Comparison of ENCODE assay signal across 19 cellular contexts in genomic region chr4:80228460-80228859, GRCh38. TPM values are rescaled to one million over a fixed set of nuclear protein-coding genes. Genes with fewer than 3 reads are reported as not detected.
DNase-seq lines count a peak whose midpoint lies in the region; ATAC-seq and TF ChIP-seq lines count a peak whose summit lies in the region.
"Had no signal": no experiment of that assay in that cellular context is flagged by ENCODE, and none has a peak within 500 bp of the region (broad histone marks: within the 10 kb centered on the region; RNA-seq: fewer than 3 reads in every experiment).

No MANE protein-coding gene starts in this region.

- H4K20me1 ChIP-seq in MM.1S (ENCODE audit: insufficient read depth, low read length) (no peaks in the 10 kb centered on the region), GM23338 (replicated peaks; ENCODE audit: insufficient read depth) (no peaks in the 10 kb centered on the region), Karpas-422 (ENCODE audit: insufficient read depth, low read depth, low read length) (no peaks in the 10 kb centered on the region)
- H4K20me1 ChIP-seq: BLaER1 treated with 17β-estradiol and CSF1 and Interleukin-3, amounts not matched to agents 10 nM and 100 nM had no signal

- H3K4me2 ChIP-seq in MM.1S (ENCODE audit: low read depth, low read length) (peak overlapping the region; percentile 66; the same call in 1 of the 2 replicates), GM23338 (no peak overlapping the region), Karpas-422 (ENCODE audit: low read depth, low read length, poor library complexity, severe bottlenecking) (no peak overlapping the region)
- H3K4me2 ChIP-seq: BLaER1 treated with 17β-estradiol and CSF1 and Interleukin-3, amounts not matched to agents 10 nM and 100 nM had no signal

- H3K9me2 ChIP-seq in MM.1S (replicated peaks; ENCODE audit: insufficient read depth, low read length) (no peaks in the 10 kb centered on the region), GM23338 (ENCODE audit: insufficient read depth) (no peaks in the 10 kb centered on the region), Karpas-422 (replicated peaks; ENCODE audit: insufficient read depth, low read length) (no peaks in the 10 kb centered on the region)

- H3F3A ChIP-seq in MM.1S (ENCODE audit: insufficient read depth, low read length) (peaks cover 11% of the 10 kb centered on the region; the same call in 1 of the 2 replicates), GM23338 (replicated peaks; ENCODE audit: low read depth) (no peaks in the 10 kb centered on the region)

- DNase-seq in GM12865 (ENCODE audit: low read depth) (peak; percentile 17), MM.1S (no peak), GM23338 (ENCODE audit: low spot score) (no peak), cardiac septum (ENCODE audit: low spot score) (no peak), RKO (ENCODE audit: low spot score) (no peak), Karpas-422 (no peak)
- DNase-seq: DMS 273 treated with DMSO at 0.1 percent for 48 hours, NCI-H1048, NCI-H146, NCI-H2227 treated with DMSO at 0.1 percent for 48 hours, NCI-H526, RPMI8226, SJCRH30 had no signal

- H3K27me3 ChIP-seq in MM.1S (replicated peaks; ENCODE audit: insufficient read depth, low read length) (no peaks in the 10 kb centered on the region), GM23338 (ENCODE audit: insufficient read depth) (no peaks in the 10 kb centered on the region), Karpas-422 (ENCODE audit: low read length) (no peaks in the 10 kb centered on the region)
- H3K27me3 ChIP-seq: BLaER1 treated with 17β-estradiol and CSF1 and Interleukin-3, amounts not matched to agents 10 nM and 100 nM; SJCRH30 had no signal

- H3K36me3 ChIP-seq in MM.1S (replicated peaks; ENCODE audit: insufficient read depth, low read length) (no peaks in the 10 kb centered on the region), GM23338 (ENCODE audit: insufficient read depth) (no peaks in the 10 kb centered on the region), Karpas-422 (ENCODE audit: insufficient read depth, low read length) (no peaks in the 10 kb centered on the region)
- H3K36me3 ChIP-seq: BLaER1 treated with 17β-estradiol and CSF1 and Interleukin-3, amounts not matched to agents 10 nM and 100 nM; SJCRH30 had no signal

- no peak overlapping the region for H3K4me3 Mint-ChIP-seq in GM23338

- H3K4me3 ChIP-seq in GM12865 (ENCODE audit: low read depth, low read length), result no peak overlapping the region
- H3K4me3 ChIP-seq in MM.1S (ENCODE audit: low read length), result no peak overlapping the region
- no peak overlapping the region for H3K4me3 ChIP-seq in GM23338
- no peak overlapping the region for H3K4me3 ChIP-seq in Karpas-422 (ENCODE audit: low read length)
- H3K4me3 ChIP-seq: BLaER1 treated with 17β-estradiol and CSF1 and Interleukin-3, amounts not matched to agents 10 nM and 100 nM; SJCRH30 had no signal

- no peaks in the 10 kb centered on the region; the same call in 2 of the 3 replicates for H3K4me1 Mint-ChIP-seq in GM23338

- no peaks in the 10 kb centered on the region for H3K27me3 Mint-ChIP-seq in GM23338 (ENCODE audit: insufficient read depth, low read depth, poor library complexity)

- ATAC-seq in GM19351 (IDR thresholded peaks at IDR 0.05; ENCODE audit: unreplicated experiment), result peak; percentile 53
- ATAC-seq in HG02623 (IDR thresholded peaks at IDR 0.05; ENCODE audit: unreplicated experiment), result peak; percentile 38
- no peak for ATAC-seq in GM23338

- H3K79me2 ChIP-seq in MM.1S (ENCODE audit: low read length), result no peaks in the 10 kb centered on the region
- H3K79me2 ChIP-seq in GM23338 (replicated peaks; ENCODE audit: insufficient read depth), result no peaks in the 10 kb centered on the region
- H3K79me2 ChIP-seq in Karpas-422 (ENCODE audit: low read length), result no peaks in the 10 kb centered on the region

- TF ChIP-seq CTCF in GM12865 (IDR thresholded peaks at IDR 0.05; ENCODE audit: insufficient read depth, low read depth, low read length, missing control alignments), result no peak
- no peak for TF ChIP-seq CTCF in MM.1S (IDR thresholded peaks at IDR 0.05; ENCODE audit: low read length)
- TF ChIP-seq CTCF in GM23338 (conservative IDR thresholded peaks at IDR 0.05; ENCODE audit: low read depth in 2 of 2), result no peak

- H2AFZ ChIP-seq in MM.1S (ENCODE audit: low read length), result no peak overlapping the region
- H2AFZ ChIP-seq in GM23338, result no peak overlapping the region
- H2AFZ ChIP-seq in Karpas-422 (ENCODE audit: low read length), result no peak overlapping the region

- H3K27ac Mint-ChIP-seq in GM23338, result no peak overlapping the region

- no peak overlapping the region for H3K27ac ChIP-seq in MM.1S (ENCODE audit: low read length)
- H3K27ac ChIP-seq in GM23338 (ENCODE audit: low read depth), result no peak overlapping the region
- H3K27ac ChIP-seq in Karpas-422 (ENCODE audit: low read length), result no peak overlapping the region
- H3K27ac ChIP-seq: BLaER1 treated with 17β-estradiol and CSF1 and Interleukin-3, amounts not matched to agents 10 nM and 100 nM; SJCRH30 had no signal

- H3K9me3 Mint-ChIP-seq in GM23338, result no peaks in the 10 kb centered on the region

- H3K36me3 Mint-ChIP-seq in GM23338 (ENCODE audit: low read depth), result no peaks in the 10 kb centered on the region

- intact Hi-C loops in cardiac septum (cut with DNase I), result no loop called here

- H3K9me3 ChIP-seq in MM.1S (replicated peaks; ENCODE audit: insufficient read depth, low read length) (no peaks in the 10 kb centered on the region), Karpas-422 (ENCODE audit: low read length) (no peaks in the 10 kb centered on the region)
- H3K9me3 ChIP-seq: BLaER1 treated with 17β-estradiol and CSF1 and Interleukin-3, amounts not matched to agents 10 nM and 100 nM; SJCRH30 had no signal

- H3K4me1 ChIP-seq in MM.1S (ENCODE audit: low read length), result peaks cover 24% of the 10 kb centered on the region
- H3K4me1 ChIP-seq in GM23338 (ENCODE audit: insufficient read depth), result no peaks in the 10 kb centered on the region
- no peaks in the 10 kb centered on the region for H3K4me1 ChIP-seq in Karpas-422 (ENCODE audit: low read length)
- H3K4me1 ChIP-seq: BLaER1 treated with 17β-estradiol and CSF1 and Interleukin-3, amounts not matched to agents 10 nM and 100 nM; SJCRH30 had no signal

- H3K9ac ChIP-seq in MM.1S (ENCODE audit: low read length) (no peak overlapping the region), Karpas-422 (ENCODE audit: low read length) (no peak overlapping the region)
- H3K9ac ChIP-seq: BLaER1 treated with 17β-estradiol and CSF1 and Interleukin-3, amounts not matched to agents 10 nM and 100 nM had no signal

TF ChIP-seq in GM23338, 12 proteins besides CTCF, POLR2A, EP300 and RAD21:
- no peak for TF ChIP-seq POLR2AphosphoS5 (IDR thresholded peaks at IDR 0.05; ENCODE audit: low read depth)
- TF ChIP-seq ZNF331 (CRISPR knock-in tag; IDR thresholded peaks at IDR 0.05; ENCODE audit: low read depth), result no peak
- no peak for TF ChIP-seq CREB1 (CRISPR knock-in tag; IDR thresholded peaks at IDR 0.05; ENCODE audit: low read depth)
- TF ChIP-seq STAT1 (IDR thresholded peaks at IDR 0.05; ENCODE audit: unreplicated experiment), result no peak
- TF ChIP-seq EZH2 (IDR thresholded peaks at IDR 0.05; ENCODE audit: low read depth, unreplicated experiment), result no peak
- no peak for TF ChIP-seq EZH2phosphoT487 (IDR thresholded peaks at IDR 0.05; ENCODE audit: unreplicated experiment)
TF ChIP-seq in GM23338: peak in this region for 0.

RNA-seq across cellular contexts. Expression of gene PRDM8, which starts 31.2 kb away (rescaled TPM):
- total RNA-seq in GM23338 (2014; rRNA removed; shearing (Covaris generic)), result not detected in 2 replicates
- 0.16 TPM in 1 of 2 replicates, not detected in the other for polyA plus RNA-seq in GM23338 (2016; fragmentation: Nextera tagmentation; extraction: Ambion mirVana)
- total RNA-seq in cardiac septum, result 1.6 TPM
- not detected in 2 replicates for total RNA-seq in Karpas-422 (2014; rRNA removed; shearing (Covaris generic); ENCODE audit: low replicate concordance)
- total RNA-seq: H1, OCI-LY7 had no signal
- polyA plus RNA-seq: H1 had no signal

RNA-seq across cellular contexts. Expression of gene FGF5, which starts 38.0 kb away (rescaled TPM):
- total RNA-seq in GM23338 (2014; rRNA removed; shearing (Covaris generic)), result not detected in 2 replicates
- polyA plus RNA-seq in GM23338 (2016; fragmentation: Nextera tagmentation; extraction: Ambion mirVana), result not detected in 2 replicates
- total RNA-seq in cardiac septum, result 0.30 TPM
- total RNA-seq in Karpas-422 (2014; rRNA removed; shearing (Covaris generic); ENCODE audit: low replicate concordance), result not detected in 2 replicates
- total RNA-seq: H1; T-helper 2 cell treated with Interferon-gamma antibody and Interleukin-4, amounts not matched to agents 100 ng/mL and 5 ng/mL, for 36 hours had no signal
- polyA plus RNA-seq: H1 had no signal
